7 cellular contexts compared by ENCODE assay signal in the genomic region with DNA sequence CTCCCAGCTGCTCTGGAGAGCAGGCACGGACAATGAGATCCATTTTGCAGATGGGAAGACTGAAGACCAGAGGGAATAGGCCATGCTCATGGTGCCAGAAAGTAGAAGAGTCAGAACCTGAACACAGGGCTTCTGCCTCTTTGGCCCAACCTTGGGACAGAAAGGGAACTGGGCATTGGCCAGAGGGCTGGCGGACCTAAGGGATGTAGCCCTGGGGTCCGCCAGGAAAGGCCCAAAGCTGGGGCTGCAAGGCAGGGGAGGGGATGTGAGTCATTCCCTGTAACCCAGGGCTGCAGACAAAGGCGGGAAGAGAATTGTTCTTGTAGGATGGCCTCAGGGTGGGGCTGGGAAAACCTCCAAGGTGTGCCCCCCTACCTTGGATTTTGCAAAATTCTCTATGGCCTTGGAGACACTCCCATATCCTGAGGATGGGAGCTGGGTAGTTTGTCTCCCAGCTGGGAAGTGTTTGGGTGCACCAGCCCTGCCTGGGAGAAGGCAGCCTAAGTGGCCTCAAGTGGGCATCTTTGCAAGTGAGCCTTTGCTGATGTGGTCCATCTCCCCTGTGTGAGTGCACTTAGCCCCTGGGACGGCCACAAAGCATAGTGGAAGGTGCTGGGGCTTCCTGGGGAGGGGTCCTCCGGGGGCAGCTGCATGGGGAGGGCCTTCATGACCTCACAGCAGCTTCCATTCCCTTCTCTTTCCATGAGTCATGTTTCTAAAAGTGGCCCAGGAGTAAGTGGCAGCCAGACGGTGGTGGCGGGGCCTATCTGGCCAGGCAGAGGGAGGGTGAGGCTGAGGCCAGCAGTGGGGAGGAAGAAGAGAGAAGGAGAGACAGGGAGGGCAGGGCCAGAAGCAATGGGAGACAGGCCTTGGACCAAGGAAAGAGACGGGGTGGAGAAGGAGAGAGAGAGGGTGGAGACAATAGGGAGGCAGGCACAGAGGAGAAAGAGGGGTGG. TPM values are rescaled to one million over a fixed set of nuclear protein-coding genes. Genes with fewer than 3 reads are reported as not detected.
DNase-seq lines count a peak whose midpoint lies in the region; ATAC-seq, FAIRE-seq and TF ChIP-seq lines count a peak whose summit lies in the region.

No MANE protein-coding gene starts in this region.

- no peak for ATAC-seq in HG03520 (IDR thresholded peaks at IDR 0.05; ENCODE audit: unreplicated experiment)

- FAIRE-seq in HTR-8/SVneo (lab: Jason Lieb, UNC) (peak; percentile 33), kidney (lab: Jason Lieb, UNC) (no peak)

- DNase-seq in HTR-8/SVneo (ENCODE audit: insufficient read length, low spot score) (no peak), astrocyte of the hippocampus (ENCODE audit: low read depth, low spot score) (peak; percentile 77), kidney (peak; percentile 67), AML-193 (lab: John Stamatoyannopoulos, UW) (no peak), NCI-H2227 treated with DMSO at 0.1 percent for 48 hours (lab: John Stamatoyannopoulos, UW) (no peak)

- H3K27me3 ChIP-seq in subcutaneous abdominal adipose tissue (ENCODE audit: control insufficient read depth in 5 of 5, insufficient read depth in 4 of 5, low read length in 5 of 5), result no peaks in the 10 kb centered on the region

- intact Hi-C loops in kidney (cut with DNase I), result no loop called here

- no peak for TF ChIP-seq CTCF in kidney (IDR thresholded peaks at IDR 0.05; ENCODE audit: borderline replicate concordance, extremely low read depth, insufficient read depth)

- H3K9me3 ChIP-seq in kidney (ENCODE audit: control insufficient read depth in 1 of 2, low read length in 2 of 2) (no peaks in the 10 kb centered on the region), subcutaneous abdominal adipose tissue (ENCODE audit: control insufficient read depth in 5 of 5, low read length in 5 of 5) (no peaks in the 10 kb centered on the region)

- H3K9ac ChIP-seq in kidney (ENCODE audit: low read length in 2 of 2) (no peak overlapping the region), subcutaneous abdominal adipose tissue (ENCODE audit: low read length in 5 of 5) (no peak overlapping the region)

- H3K27ac ChIP-seq in kidney (ENCODE audit: low read depth in 2 of 2, low read length in 2 of 2) (peak overlapping the region in 1 of 2 donors; percentile 57), subcutaneous abdominal adipose tissue (ENCODE audit: low read depth, low read length) (peak overlapping the region; percentile 67)

- H3K36me3 ChIP-seq in kidney (ENCODE audit: control insufficient read depth in 1 of 2, insufficient read depth in 2 of 2, low read length in 2 of 2) (peaks cover 17 to 37% of the 10 kb centered on the region in 2 donors), subcutaneous abdominal adipose tissue (ENCODE audit: control insufficient read depth in 5 of 5, insufficient read depth in 5 of 5, low read length in 5 of 5) (peaks cover 0 to 47% (median 40%) of the 10 kb centered on the region in 5 donors)

- H3K4me1 ChIP-seq in kidney (ENCODE audit: control insufficient read depth in 1 of 2, insufficient read depth in 1 of 2, low read depth in 1 of 2, low read length in 2 of 2), result peaks cover 4 to 9% of the 10 kb centered on the region in 2 donors
- peaks cover 3 to 58% (median 21%) of the 10 kb centered on the region in 5 donors for H3K4me1 ChIP-seq in subcutaneous abdominal adipose tissue (ENCODE audit: control insufficient read depth in 5 of 5, insufficient read depth in 5 of 5, low read length in 5 of 5)

- H3K4me3 ChIP-seq in kidney (ENCODE audit: low read length in 2 of 2) (no peak overlapping the region), subcutaneous abdominal adipose tissue (ENCODE audit: low read depth in 1 of 5, low read length in 5 of 5) (no peak overlapping the region)

RNA-seq across cellular contexts. Expression of gene AQP1, which starts 9.2 kb away (rescaled TPM):
- 291 TPM for total RNA-seq in kidney
- 617 TPM for polyA plus RNA-seq in kidney (ENCODE audit: insufficient read depth, low read depth, low replicate concordance)

RNA-seq across cellular contexts. Expression of gene GHRHR, which starts 42.9 kb away (rescaled TPM):
- total RNA-seq in kidney, result not detected
- polyA plus RNA-seq in kidney (ENCODE audit: insufficient read depth, low read depth, low replicate concordance), result 0.75 TPM

Comparison
In these comparisons a context has a peak if more than half of its experiments do, and no peak if none do; other contexts are left out.
1. DNase-seq: peak in astrocyte of the hippocampus (single experiment) and kidney (single experiment); none in HTR-8/SVneo (single experiment), AML-193 (0 of 2) and NCI-H2227 treated with DMSO at 0.1 percent for 48 hours (single experiment).